Comparison of ENCODE assay signal across 1 cellular context in the genomic region with DNA sequence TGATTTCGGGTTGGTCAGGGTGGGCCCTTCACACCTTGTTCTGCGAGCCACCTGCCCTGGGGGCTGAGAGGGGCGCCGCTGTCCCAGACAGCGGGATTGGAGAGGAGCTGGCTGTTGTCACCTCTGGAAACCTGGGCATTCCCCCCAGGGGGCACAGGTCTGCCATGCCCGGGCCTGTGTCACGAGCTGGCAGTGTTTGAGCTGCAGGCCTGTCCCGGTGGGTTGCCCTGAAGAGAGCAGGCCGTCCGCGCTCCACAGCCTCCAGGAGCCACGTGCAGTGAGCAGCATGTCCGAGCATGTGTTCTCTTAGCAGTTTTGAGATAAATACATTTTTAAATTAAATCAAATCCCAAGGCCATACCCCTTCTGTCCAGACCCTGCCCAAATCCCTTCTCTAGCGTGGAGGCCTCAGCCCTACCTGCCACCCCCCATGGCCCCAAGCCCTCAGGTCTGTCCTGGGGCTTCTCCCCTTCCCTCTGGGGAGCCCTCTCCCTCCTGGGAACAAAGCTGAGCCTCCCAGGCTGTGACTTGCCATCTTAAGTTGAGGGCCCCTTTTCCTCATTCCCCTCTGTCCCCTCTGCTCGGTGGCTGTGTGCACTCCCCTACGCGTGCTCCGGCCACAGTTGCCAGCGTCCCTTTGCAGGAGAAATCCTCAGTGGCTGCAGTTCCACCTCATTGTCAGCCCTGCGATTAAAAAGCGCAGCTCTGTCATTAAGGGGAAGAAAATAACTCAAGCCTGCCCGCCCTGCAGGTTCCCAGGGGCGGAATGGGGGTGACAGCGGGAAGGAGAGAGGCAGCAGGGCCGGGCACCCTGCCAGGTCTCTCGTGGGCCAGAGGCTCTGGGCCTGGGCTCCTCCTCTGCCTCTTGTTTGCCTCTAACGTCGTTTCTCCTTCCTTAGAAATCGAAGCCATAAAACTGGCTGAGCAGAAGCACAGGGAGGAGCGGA.
TF ChIP-seq lines count a peak whose summit lies in the region.

No MANE protein-coding gene starts in this region.

TF ChIP-seq in HepG2, 621 proteins besides CTCF, POLR2A, EP300 and RAD21:
- TF ChIP-seq ZBTB39 (CRISPR knock-in tag; IDR thresholded peaks at IDR 0.05), result no peak
- TF ChIP-seq CBX5 (CRISPR knock-in tag; IDR thresholded peaks at IDR 0.05; ENCODE audit: borderline replicate concordance), result no peak
- TF ChIP-seq HMGA1 (CRISPR knock-in tag; conservative IDR thresholded peaks at IDR 0.05), result no peak
- no peak for TF ChIP-seq ARID2 (CRISPR knock-in tag; IDR thresholded peaks at IDR 0.05; ENCODE audit: borderline replicate concordance)
- TF ChIP-seq ATF3 (CRISPR knock-in tag; IDR thresholded peaks at IDR 0.05), result no peak
- no peak for TF ChIP-seq IRF2 (CRISPR knock-in tag; IDR thresholded peaks at IDR 0.05)
- no peak for TF ChIP-seq ATRX (CRISPR knock-in tag; IDR thresholded peaks at IDR 0.05; ENCODE audit: borderline replicate concordance)
- no peak for TF ChIP-seq ZFP36L1 (CRISPR knock-in tag; IDR thresholded peaks at IDR 0.05)
- no peak for TF ChIP-seq ZNF484 (CRISPR knock-in tag; IDR thresholded peaks at IDR 0.05; ENCODE audit: borderline replicate concordance, low read depth)
- TF ChIP-seq ZC3H13 (CRISPR knock-in tag; IDR thresholded peaks at IDR 0.05), result no peak
